Comparison of ENCODE assay signal across 7 cellular contexts in the genomic region with DNA sequence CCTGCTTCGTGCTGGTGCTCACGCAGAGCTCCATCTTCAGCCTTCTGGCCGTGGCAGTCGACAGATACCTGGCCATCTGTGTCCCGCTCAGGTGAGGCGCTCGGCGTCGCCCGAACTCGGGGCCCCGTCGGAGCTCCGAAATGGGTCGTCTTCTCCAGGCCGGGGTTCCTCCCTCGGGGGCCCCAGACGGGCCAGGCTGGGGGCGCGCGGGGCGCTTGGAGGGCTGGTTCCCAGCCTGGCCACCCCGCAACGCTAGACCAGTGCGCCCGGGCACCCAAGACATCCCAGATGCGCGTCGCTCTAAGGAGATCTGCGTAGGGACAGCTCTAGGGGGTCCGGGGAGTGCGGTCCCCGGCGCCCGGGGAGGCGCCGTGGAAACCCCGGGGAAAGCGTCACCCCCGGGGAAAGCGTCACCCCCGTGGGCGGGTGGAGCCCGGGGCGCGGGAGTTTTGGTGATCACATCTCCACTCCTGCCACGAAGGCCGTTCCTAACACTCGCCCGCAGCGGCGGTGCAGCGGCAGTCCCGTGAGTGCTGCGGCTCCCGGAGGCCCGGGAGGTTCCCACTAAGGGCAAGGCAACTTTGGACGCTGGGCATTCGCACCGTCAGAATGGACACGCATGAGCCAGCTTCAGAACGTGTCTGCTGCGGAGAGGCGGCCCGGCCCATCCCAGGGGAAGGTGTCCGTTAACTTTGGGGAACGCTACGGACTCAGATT. TPM values are rescaled to one million over a fixed set of nuclear protein-coding genes. Genes with fewer than 3 reads are reported as not detected.
A peak's percentile ranks its signal among the peaks of the same experiment; 100 is the strongest.
DNase-seq lines count a peak whose midpoint lies in the region; ATAC-seq and TF ChIP-seq lines count a peak whose summit lies in the region.

No MANE protein-coding gene starts in this region.

- no peak overlapping the region for H3K56ac ChIP-seq in H9 (ENCODE audit: insufficient read length, low read depth, low read length)

- peaks cover 15% of the 10 kb centered on the region for H3K23me2 ChIP-seq in H9 (ENCODE audit: insufficient read length, low read depth, low read length, poor library complexity, severe bottlenecking)

- H2BK12ac ChIP-seq in H9 (ENCODE audit: insufficient read length, low read depth, low read length) = no peak overlapping the region

- H3K27ac ChIP-seq in H9 (ENCODE audit: insufficient read length, low read depth, low read length) (no peak overlapping the region), esophagus muscularis mucosa (replicated peaks in 1 of 4) (no peak overlapping the region), neural progenitor cell (no peak overlapping the region)

- no peak overlapping the region for H3K4ac ChIP-seq in H9 (ENCODE audit: low read depth, low read length)

- no peak overlapping the region for H2BK20ac ChIP-seq in H9 (ENCODE audit: low read depth, low read length, poor library complexity, severe bottlenecking)

- no peak for DNase-seq in H9
- peak; percentile 31 for DNase-seq in WTC11 (ENCODE audit: low spot score)
- no peak for DNase-seq in esophagus muscularis mucosa (ENCODE audit: extremely low spot score)
- DNase-seq in neural progenitor cell (ENCODE audit: low spot score) = peak; percentile 56

- H3K18ac ChIP-seq in H9 (ENCODE audit: insufficient read length, low read depth, low read length) = peak overlapping the region; percentile 15

- H3K9me3 Mint-ChIP-seq in H9 (peaks cover 0 to 6% of the 10 kb centered on the region in 2 experiments; a peak in 4 of 5 replicates), WTC11 (no peaks in the 10 kb centered on the region), neural progenitor cell (peaks cover 2% of the 10 kb centered on the region)

- no peak overlapping the region for H4K8ac ChIP-seq in H9 (replicated peaks; ENCODE audit: insufficient read length, low read depth, low read length)

- H3K4me1 Mint-ChIP-seq in H9 (peaks cover 13% of the 10 kb centered on the region in 2 experiments; a peak in 3 of 4 replicates), WTC11 (peaks cover 30% of the 10 kb centered on the region), neural progenitor cell (peaks cover 20% of the 10 kb centered on the region)

- no peak overlapping the region for H4K5ac ChIP-seq in H9 (ENCODE audit: insufficient read length, low read depth, low read length)

- H3K27me3 ChIP-seq in H9 (ENCODE audit: insufficient read depth, low read length) (peaks cover 15% of the 10 kb centered on the region; the same call in 1 of the 2 replicates), esophagus muscularis mucosa (peaks cover 0 to 42% (median 4%) of the 10 kb centered on the region in 4 donors), neural progenitor cell (peaks cover 54% of the 10 kb centered on the region)

- H3K14ac ChIP-seq in H9 (ENCODE audit: insufficient read depth, low read length) = peak overlapping the region; percentile 26; the same call in 1 of the 2 replicates

- peaks cover 2% of the 10 kb centered on the region for H3F3A ChIP-seq in neural progenitor cell (ENCODE audit: low read depth)

- no peak overlapping the region for H2AFZ ChIP-seq in H9 (ENCODE audit: low read length)
- peak overlapping the region; percentile 98 for H2AFZ ChIP-seq in neural progenitor cell (replicated peaks)

- H3K4me2 ChIP-seq in H9 (ENCODE audit: insufficient read depth, insufficient read length, low read length) (peak overlapping the region; percentile 27), neural progenitor cell (peak overlapping the region; percentile 93)

- WGBS in H9 (ENCODE audit: extremely low coverage, insufficient read length, low lambda C conversion rate) = no CpG with 5 or more reads among the region's 68 CpGs
- 49% methylated on average over 5 of the region's 68 CpGs for WGBS in esophagus muscularis mucosa

- H4K20me1 ChIP-seq in H9 (ENCODE audit: control insufficient read depth, insufficient read depth, insufficient read length) (no peaks in the 10 kb centered on the region), neural progenitor cell (ENCODE audit: low read depth) (no peaks in the 10 kb centered on the region)

- intact Hi-C loops in esophagus muscularis mucosa (cut with DNase I) = loop anchor here (10.0 kb wide), 1 partner anchor 49 kb away; the partner anchor contains the start of genes TTC19 and ZSWIM7

- no peak overlapping the region for H4K91ac ChIP-seq in H9 (ENCODE audit: insufficient read length, low read depth, low read length)

- no peaks in the 10 kb centered on the region for H3K36me3 ChIP-seq in esophagus muscularis mucosa
- no peaks in the 10 kb centered on the region for H3K36me3 ChIP-seq in neural progenitor cell

- H3K4me3 Mint-ChIP-seq in H9 = peak overlapping the region; percentile 65 to 84
- peak overlapping the region; percentile 67 for H3K4me3 Mint-ChIP-seq in WTC11
- H3K4me3 Mint-ChIP-seq in neural progenitor cell = peak overlapping the region; percentile 83

- peak overlapping the region; percentile 1 for H3K9ac ChIP-seq in H9 (ENCODE audit: extremely low read depth, insufficient read length, low read length)
- no peak overlapping the region for H3K9ac ChIP-seq in neural progenitor cell

- CTCF ChIA-PET in WTC11 (lab: Charles Lee) = interaction anchor here (0.6 to 4.1 kb wide), 14 partner anchors 9 to 117 kb away, joined by 3 to 47 read pairs (median 7); partner anchors contain the start of genes TTC19 and ZSWIM7

- no peak overlapping the region for H3K23ac ChIP-seq in H9 (ENCODE audit: insufficient read length, low read depth, low read length)

- H3K79me2 ChIP-seq in H9 (ENCODE audit: insufficient read depth, low read length) = no peaks in the 10 kb centered on the region
- no peaks in the 10 kb centered on the region for H3K79me2 ChIP-seq in neural progenitor cell (ENCODE audit: low read depth)

- no peak for TF ChIP-seq EP300 in esophagus muscularis mucosa (IDR thresholded peaks at IDR 0.05)

- TF ChIP-seq POLR2A in esophagus muscularis mucosa (IDR thresholded peaks at IDR 0.05; ENCODE audit: low read depth) = no peak

- no peak overlapping the region for H2BK5ac ChIP-seq in H9 (ENCODE audit: insufficient read length, low read length)

- H3K27ac Mint-ChIP-seq in H9 (no peak overlapping the region), WTC11 (no peak overlapping the region), neural progenitor cell (no peak overlapping the region)

- ATAC-seq in WTC11 (peak; percentile 25), HG02973 (IDR thresholded peaks at IDR 0.05; ENCODE audit: unreplicated experiment) (no peak), GM21526 (IDR thresholded peaks at IDR 0.05; ENCODE audit: low FRiP score, unreplicated experiment) (no peak), GM21515 (IDR thresholded peaks at IDR 0.05; ENCODE audit: unreplicated experiment) (no peak)

- H3K9me3 ChIP-seq in H9 (ENCODE audit: control insufficient read depth, low read depth, low read length) (no peaks in the 10 kb centered on the region), esophagus muscularis mucosa (no peaks in the 10 kb centered on the region), neural progenitor cell (ENCODE audit: low read depth) (no peaks in the 10 kb centered on the region)

- no peaks in the 10 kb centered on the region for H3K4me1 ChIP-seq in H9 (ENCODE audit: insufficient read depth, low read length)
- H3K4me1 ChIP-seq in esophagus muscularis mucosa = peaks cover 17 to 39% (median 34%) of the 10 kb centered on the region in 4 donors
- H3K4me1 ChIP-seq in neural progenitor cell = no peaks in the 10 kb centered on the region

- H3K79me1 ChIP-seq in H9 (ENCODE audit: insufficient read depth, low read depth, low read length, poor library complexity, severe bottlenecking) = no peaks in the 10 kb centered on the region

- H3K36me3 Mint-ChIP-seq in H9 (ENCODE audit: insufficient read depth in 1 of 3, low read depth in 3 of 3) (no peaks in the 10 kb centered on the region; a peak in 2 of 7 replicates), WTC11 (peaks cover 9% of the 10 kb centered on the region; the same call in 1 of the 2 replicates), neural progenitor cell (no peaks in the 10 kb centered on the region)

- no peak for TF ChIP-seq CTCF in H9 (conservative IDR thresholded peaks at IDR 0.05)
- TF ChIP-seq CTCF in WTC11 (IDR thresholded peaks at IDR 0.05) = no peak
- TF ChIP-seq CTCF in esophagus muscularis mucosa (IDR thresholded peaks at IDR 0.05) = no peak
- TF ChIP-seq CTCF in neural progenitor cell (IDR thresholded peaks at IDR 0.05) = no peak

- no peak overlapping the region for H2BK120ac ChIP-seq in H9 (ENCODE audit: low read depth, low read length, poor library complexity, severe bottlenecking)

- H3K27me3 Mint-ChIP-seq in H9 (ENCODE audit: low read depth) (peaks cover 53% of the 10 kb centered on the region), WTC11 (ENCODE audit: low read depth) (peaks cover 48% of the 10 kb centered on the region), neural progenitor cell (ENCODE audit: insufficient read depth, low read depth) (peaks cover 38% of the 10 kb centered on the region)

- H2BK15ac ChIP-seq in H9 (ENCODE audit: low read depth, low read length) = no peak overlapping the region

- no peak overlapping the region for H3T11ph ChIP-seq in H9 (ENCODE audit: low read length)

- no peak overlapping the region for H2AK5ac ChIP-seq in H9 (ENCODE audit: insufficient read length, low read length)

- POLR2A ChIA-PET in WTC11 (lab: Charles Lee) = interaction anchor here (1.0 to 3.2 kb wide), 3 partner anchors 13 to 54 kb away, joined by 3 to 16 read pairs (median 6); partner anchors contain the start of genes TTC19 and ZSWIM7

- peak overlapping the region; percentile 57 to 70 (median 64) for H3K4me3 ChIP-seq in esophagus muscularis mucosa
- H3K4me3 ChIP-seq in neural progenitor cell = peak overlapping the region; percentile 70

TF ChIP-seq in WTC11, 78 proteins besides CTCF, POLR2A, EP300 and RAD21 (continues in another document):
- TF ChIP-seq NR3C1 (CRISPR knock-in tag; conservative IDR thresholded peaks at IDR 0.05; ENCODE audit: low read depth) = no peak
- TF ChIP-seq TCF7 (CRISPR knock-in tag; IDR thresholded peaks at IDR 0.05; ENCODE audit: low read depth) = no peak; the same call in 1 of the 2 replicates
- TF ChIP-seq, protein P1, sequence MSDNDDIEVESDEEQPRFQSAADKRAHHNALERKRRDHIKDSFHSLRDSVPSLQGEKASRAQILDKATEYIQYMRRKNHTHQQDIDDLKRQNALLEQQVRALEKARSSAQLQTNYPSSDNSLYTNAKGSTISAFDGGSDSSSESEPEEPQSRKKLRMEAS (CRISPR knock-in tag; IDR thresholded peaks at IDR 0.05) = peak; percentile 91; the same call in 1 of the 2 replicates
- TF ChIP-seq JUN (CRISPR knock-in tag; IDR thresholded peaks at IDR 0.05) = no peak

RNA-seq across cellular contexts. Expression of gene ADORA2B, which starts 0.7 kb away (rescaled TPM):
- total RNA-seq in H9 (2021) = 3.1 and 3.2 TPM in 2 replicates
- 4.2 to 5.1 TPM (median 4.9 TPM) in 3 replicates for total RNA-seq in WTC11 (2021)
- total RNA-seq in esophagus muscularis mucosa = under 1 TPM; 0.26 to 0.75 (median 0.37) TPM
- 1.9 and 4.4 TPM in 2 replicates for total RNA-seq in neural progenitor cell (ENCODE audit: low replicate concordance)

RNA-seq across cellular contexts. Expression of gene ZSWIM7, which starts 53.9 kb away (rescaled TPM):
- 35.8 and 37.8 TPM in 2 replicates for total RNA-seq in H9 (2021)
- total RNA-seq in WTC11 (2021) = 41.1 to 41.7 TPM (median 41.3 TPM) in 3 replicates
- total RNA-seq in esophagus muscularis mucosa = 10 to 100 TPM; 16.2 to 22.7 (median 17.5) TPM
- total RNA-seq in neural progenitor cell (ENCODE audit: low replicate concordance) = 36.2 and 43.9 TPM in 2 replicates

RNA-seq across cellular contexts. Expression of gene TTC19, which starts 54.0 kb away (rescaled TPM):
- 59.5 and 64.3 TPM in 2 replicates for total RNA-seq in H9 (2021)
- 55.3 to 60.0 TPM (median 58.0 TPM) in 3 replicates for total RNA-seq in WTC11 (2021)
- 10 to 100 TPM; 40.9 to 56.4 (median 50.5) TPM for total RNA-seq in esophagus muscularis mucosa
- 47.1 and 52.9 TPM in 2 replicates for total RNA-seq in neural progenitor cell (ENCODE audit: low replicate concordance)

Comparison
In these comparisons a context has a peak if more than half of its experiments do, and no peak if none do; other contexts are left out.
1. DNase-seq: peak in WTC11 (single experiment) and neural progenitor cell (single experiment); none in H9 (single experiment) and esophagus muscularis mucosa (single experiment).
2. Peak in every context shown above with its lines, with median percentiles within 50 percentile points of each other: H3K4me3 Mint-ChIP-seq.